ENCODE assay signal across 15 cellular contexts in genomic region chr6:38792356-38792755, GRCh38.
DNase-seq lines count a peak whose midpoint lies in the region; ATAC-seq and TF ChIP-seq lines count a peak whose summit lies in the region.
"Had no signal": no experiment of that assay in that cellular context is flagged by ENCODE, and none has a peak within 500 bp of the region (broad histone marks: within the 10 kb centered on the region; RNA-seq: fewer than 3 reads in every experiment).

No MANE protein-coding gene starts in this region.

- H3K4me1 ChIP-seq in Karpas-422 (ENCODE audit: low read length) (no peaks in the 10 kb centered on the region), RWPE2 (ENCODE audit: insufficient read depth, poor library complexity, severe bottlenecking) (peaks cover 14% of the 10 kb centered on the region), esophagus (ENCODE audit: control insufficient read depth in 2 of 2, insufficient read depth in 2 of 2, low read length in 1 of 2) (no peaks in the 10 kb centered on the region), prostate gland (replicated peaks) (no peaks in the 10 kb centered on the region), ovary (ENCODE audit: insufficient read depth) (no peaks in the 10 kb centered on the region)
- H3K4me1 ChIP-seq: HAP-1 had no signal

- no peak overlapping the region for H2AFZ ChIP-seq in Karpas-422 (ENCODE audit: low read length)

- WGBS in esophagus, 2 donors: 60 to 70% methylated on average over 2 of the region's 2 CpGs
- 29% methylated on average over 2 of the region's 2 CpGs for WGBS in prostate gland
- WGBS in ovary, 3 donors: 87 to 90% (median 90%) methylated on average over 2 of the region's 2 CpGs

- no peaks in the 10 kb centered on the region for H3K79me2 ChIP-seq in Karpas-422 (ENCODE audit: low read length)

- peak; percentile 19; the same call in 1 of the 3 replicates for ATAC-seq in RWPE2 (ENCODE audit: low read depth)
- no peak for ATAC-seq in HG03571 (IDR thresholded peaks at IDR 0.05; ENCODE audit: unreplicated experiment)

- no peak for TF ChIP-seq EP300 in ovary (IDR thresholded peaks at IDR 0.05)

- H3K4me3 ChIP-seq in Karpas-422 (ENCODE audit: low read length) (no peak overlapping the region), RWPE2 (ENCODE audit: severe bottlenecking) (no peak overlapping the region), esophagus (ENCODE audit: low read depth in 1 of 2, low read length in 2 of 2) (no peak overlapping the region), prostate gland (no peak overlapping the region), ovary (no peak overlapping the region)
- H3K4me3 ChIP-seq: BLaER1 treated with 17β-estradiol and CSF1 and Interleukin-3, amounts not matched to agents 10 nM and 100 nM; HAP-1 had no signal

- TF ChIP-seq CTCF in RWPE2 (IDR thresholded peaks at IDR 0.05; ENCODE audit: poor library complexity, severe bottlenecking) (no peak), prostate gland (IDR thresholded peaks at IDR 0.05) (no peak), ovary (IDR thresholded peaks at IDR 0.05) (no peak)

- H3K9me3 ChIP-seq in Karpas-422 (ENCODE audit: low read length) (no peaks in the 10 kb centered on the region), RWPE2 (ENCODE audit: severe bottlenecking) (no peaks in the 10 kb centered on the region), esophagus (ENCODE audit: control insufficient read depth in 2 of 2, insufficient read depth in 1 of 2, low read depth in 1 of 2, low read length in 1 of 2) (no peaks in the 10 kb centered on the region), prostate gland (no peaks in the 10 kb centered on the region), ovary (no peaks in the 10 kb centered on the region)
- H3K9me3 ChIP-seq: BLaER1 treated with 17β-estradiol and CSF1 and Interleukin-3, amounts not matched to agents 10 nM and 100 nM; HAP-1 had no signal

- no peaks in the 10 kb centered on the region for H3K9me2 ChIP-seq in Karpas-422 (replicated peaks; ENCODE audit: insufficient read depth, low read length)

- no peaks in the 10 kb centered on the region for H3K36me3 ChIP-seq in Karpas-422 (ENCODE audit: insufficient read depth, low read length)
- no peaks in the 10 kb centered on the region for H3K36me3 ChIP-seq in RWPE2 (ENCODE audit: low read depth)
- no peaks in the 10 kb centered on the region for H3K36me3 ChIP-seq in esophagus (ENCODE audit: control insufficient read depth in 2 of 2, insufficient read depth in 2 of 2, low read length in 1 of 2)
- H3K36me3 ChIP-seq in prostate gland: no peaks in the 10 kb centered on the region
- H3K36me3 ChIP-seq in ovary: no peaks in the 10 kb centered on the region
- H3K36me3 ChIP-seq: BLaER1 treated with 17β-estradiol and CSF1 and Interleukin-3, amounts not matched to agents 10 nM and 100 nM; HAP-1 had no signal

- H3K27me3 ChIP-seq in Karpas-422 (ENCODE audit: low read length) (no peaks in the 10 kb centered on the region), RWPE2 (ENCODE audit: insufficient read depth, poor library complexity, severe bottlenecking) (no peaks in the 10 kb centered on the region), esophagus (ENCODE audit: control insufficient read depth in 1 of 2, insufficient read depth in 2 of 2, low read length in 2 of 2) (no peaks in the 10 kb centered on the region), prostate gland (replicated peaks; ENCODE audit: insufficient read depth) (no peaks in the 10 kb centered on the region), ovary (no peaks in the 10 kb centered on the region)
- H3K27me3 ChIP-seq: BLaER1 treated with 17β-estradiol and CSF1 and Interleukin-3, amounts not matched to agents 10 nM and 100 nM had no signal

- intact Hi-C loops in prostate gland (cut with DNase I) (no loop called here), ovary (cut with DNase I) (no loop called here)

- H3K9ac ChIP-seq in Karpas-422 (ENCODE audit: low read length): no peak overlapping the region
- H3K9ac ChIP-seq: BLaER1 treated with 17β-estradiol and CSF1 and Interleukin-3, amounts not matched to agents 10 nM and 100 nM had no signal

- H3K27ac ChIP-seq in Karpas-422 (ENCODE audit: low read length): no peak overlapping the region
- no peak overlapping the region for H3K27ac ChIP-seq in RWPE2 (ENCODE audit: poor library complexity, severe bottlenecking)
- peak overlapping the region; percentile 48 to 59 for H3K27ac ChIP-seq in esophagus (ENCODE audit: low read depth in 2 of 2, low read length in 1 of 2)
- H3K27ac ChIP-seq in prostate gland: peak overlapping the region; percentile 70 to 71
- H3K27ac ChIP-seq in ovary: no peak overlapping the region
- H3K27ac ChIP-seq: BLaER1 treated with 17β-estradiol and CSF1 and Interleukin-3, amounts not matched to agents 10 nM and 100 nM; HL-60 had no signal

- DNase-seq in Karpas-422 (peak; percentile 36), RWPE2 (ENCODE audit: low spot score) (no peak), prostate gland (ENCODE audit: low spot score) (peak; percentile 85), occipital lobe (lab: John Stamatoyannopoulos, UW) (no peak), ovary (no peak)
- no peak for DNase-seq in stimulated activated CD4-positive, alpha-beta T cell treated with anti-CD3 and anti-CD28 coated beads, Interleukin-4, amount 100 ng/mL, for 24 hours
- DNase-seq: ACHN; Calu3; CD4-positive, alpha-beta T cell; DMS 273 treated with DMSO at 0.1 percent for 48 hours had no signal

- H3K4me2 ChIP-seq in Karpas-422 (ENCODE audit: low read depth, low read length, poor library complexity, severe bottlenecking): no peak overlapping the region
- H3K4me2 ChIP-seq: BLaER1 treated with 17β-estradiol and CSF1 and Interleukin-3, amounts not matched to agents 10 nM and 100 nM had no signal

- H4K20me1 ChIP-seq in Karpas-422 (ENCODE audit: insufficient read depth, low read depth, low read length): no peaks in the 10 kb centered on the region
- H4K20me1 ChIP-seq: BLaER1 treated with 17β-estradiol and CSF1 and Interleukin-3, amounts not matched to agents 10 nM and 100 nM had no signal

- TF ChIP-seq POLR2A in prostate gland (IDR thresholded peaks at IDR 0.05): no peak
- TF ChIP-seq POLR2A in ovary (IDR thresholded peaks at IDR 0.05): no peak

Comparison
In these comparisons a context has a peak if more than half of its experiments do, and no peak if none do; other contexts are left out.
1. DNase-seq: peak in Karpas-422 (single experiment) and prostate gland (single experiment); none in RWPE2 (single experiment), stimulated activated CD4-positive, alpha-beta T cell treated with anti-CD3 and anti-CD28 coated beads, Interleukin-4, amount 100 ng/mL, for 24 hours (single experiment), occipital lobe (single experiment) and ovary (0 of 5).
2. H3K27ac ChIP-seq: peak in esophagus (2 of 2) and prostate gland (2 of 2); none in Karpas-422 (single experiment), RWPE2 (single experiment) and ovary (0 of 2).